Comparison of ENCODE assay signal across 8 cellular contexts in the genomic region with DNA sequence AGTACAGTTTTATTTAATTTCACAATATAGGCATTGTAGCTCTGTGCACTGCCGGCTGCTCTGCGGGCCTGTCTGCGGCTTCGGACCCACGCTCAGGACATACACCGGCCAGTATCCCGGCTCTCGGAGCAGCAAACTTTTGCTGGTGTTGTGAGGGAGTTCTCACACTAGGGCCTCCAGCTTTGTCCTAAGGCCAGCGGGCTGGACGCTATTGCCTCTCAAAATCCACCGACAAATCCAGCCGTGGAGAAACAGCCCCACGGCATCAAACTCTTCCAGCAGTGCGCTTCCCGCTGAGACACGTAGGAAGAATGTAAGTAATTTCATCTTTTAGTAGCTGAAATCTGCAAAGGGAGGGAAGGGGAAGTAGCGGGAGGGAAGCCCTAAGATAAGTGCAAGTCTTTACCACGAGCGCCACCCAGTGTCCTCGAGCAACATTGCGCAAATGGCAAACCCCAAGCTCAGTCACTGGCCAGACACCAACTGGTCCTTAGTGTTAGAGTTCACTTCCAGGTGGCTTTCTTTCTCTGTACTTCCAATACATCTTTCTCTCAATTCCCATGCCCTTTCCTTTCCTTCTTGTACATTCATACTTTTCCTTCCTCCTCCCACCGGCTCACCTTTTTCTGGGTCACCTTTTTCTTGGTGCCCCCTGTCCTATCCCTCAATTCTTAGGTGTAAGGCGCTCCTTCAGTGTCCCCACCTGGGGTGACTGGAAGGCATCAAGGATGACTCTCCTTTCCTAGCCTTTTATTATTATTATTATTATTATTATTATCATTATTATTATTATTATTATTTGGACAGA. TPM values are rescaled to one million over a fixed set of nuclear protein-coding genes. Genes with fewer than 3 reads are reported as not detected.
DNase-seq lines count a peak whose midpoint lies in the region; FAIRE-seq and TF ChIP-seq lines count a peak whose summit lies in the region.

No MANE protein-coding gene starts in this region.

- H3K27me3 Mint-ChIP-seq in activated T-helper 2 cell treated with anti-CD3 and anti-CD28 coated beads, Interferon-gamma antibody, Interleukin-2, Interleukin-4, amounts not matched to agents 10 μg/mL and 5 μg/mL and 100 μg/mL, durations not matched to agents 14 hours and 24 hours and 36 hours (ENCODE audit: low read depth): peaks cover 64% of the 10 kb centered on the region

- intact Hi-C loops in activated T-helper 2 cell treated with anti-CD3 and anti-CD28 coated beads, Interferon-gamma antibody, Interleukin-2, Interleukin-4, amounts not matched to agents 10 μg/mL and 5 μg/mL and 100 μg/mL, durations not matched to agents 14 hours and 24 hours and 36 hours (cut with micrococcal nuclease): loop anchor here (1.0 to 10.0 kb wide), 5 partner anchors 612 to 1587 kb away; a partner anchor contains a TSS
- intact Hi-C loops in testis (cut with DNase I; ENCODE audit: low total_unique reads): no loop called here

- H3K9me3 Mint-ChIP-seq in activated T-helper 2 cell treated with anti-CD3 and anti-CD28 coated beads, Interferon-gamma antibody, Interleukin-2, Interleukin-4, amounts not matched to agents 10 μg/mL and 5 μg/mL and 100 μg/mL, durations not matched to agents 14 hours and 24 hours and 36 hours: no peaks in the 10 kb centered on the region

- no CpG with 5 or more reads among the region's 23 CpGs for WGBS in neuronal stem cell (ENCODE audit: extremely low coverage in 2 of 2, insufficient read length in 2 of 2, insufficient replicate concordance in 1 of 2), 2 donors
- WGBS in testis, 2 donors: 4 to 7% methylated on average over 21 to 23 of the region's 23 CpGs

- H3K79me1 ChIP-seq in neuronal stem cell (ENCODE audit: low read depth, low read length): no peaks in the 10 kb centered on the region

- H3K4me1 ChIP-seq in neuronal stem cell (ENCODE audit: control insufficient read depth in 2 of 2, insufficient read depth in 1 of 2, low read depth in 1 of 2, low read length in 2 of 2): peaks cover 0 to 14% of the 10 kb centered on the region in 2 donors
- peaks cover 18% of the 10 kb centered on the region for H3K4me1 ChIP-seq in testis

- peak overlapping the region; percentile 76 for H3K4me2 ChIP-seq in neuronal stem cell (ENCODE audit: insufficient read depth, low read length, poor library complexity, severe bottlenecking)

- peak overlapping the region; percentile 31 for H3K4me3 ChIP-seq in fibroblast of villous mesenchyme (ENCODE audit: low read depth, low read length)
- peak overlapping the region in 1 of 2 donors; percentile 70 for H3K4me3 ChIP-seq in neuronal stem cell (ENCODE audit: low read length in 2 of 2)
- H3K4me3 ChIP-seq in testis: peak overlapping the region; percentile 2 to 11

- H3K23ac ChIP-seq in neuronal stem cell (ENCODE audit: low read depth, low read length, poor library complexity): no peak overlapping the region

- H4K91ac ChIP-seq in neuronal stem cell (ENCODE audit: low read depth, low read length, poor library complexity): no peak overlapping the region

- peak; percentile 76 for FAIRE-seq in D721Med (lab: Jason Lieb, UNC)
- FAIRE-seq in RCC 7860 (lab: Jason Lieb, UNC): no peak

- peak overlapping the region; percentile 63 for H3K4me3 Mint-ChIP-seq in activated T-helper 2 cell treated with anti-CD3 and anti-CD28 coated beads, Interferon-gamma antibody, Interleukin-2, Interleukin-4, amounts not matched to agents 10 μg/mL and 5 μg/mL and 100 μg/mL, durations not matched to agents 14 hours and 24 hours and 36 hours (ENCODE audit: low read depth)

- H3K4me1 Mint-ChIP-seq in activated T-helper 2 cell treated with anti-CD3 and anti-CD28 coated beads, Interferon-gamma antibody, Interleukin-2, Interleukin-4, amounts not matched to agents 10 μg/mL and 5 μg/mL and 100 μg/mL, durations not matched to agents 14 hours and 24 hours and 36 hours (ENCODE audit: low read depth): peaks cover 16% of the 10 kb centered on the region

- H2AFZ ChIP-seq in neuronal stem cell (ENCODE audit: low read length): peak overlapping the region; percentile 66

- H2BK12ac ChIP-seq in neuronal stem cell (ENCODE audit: low read length): no peak overlapping the region

- H3K36me3 ChIP-seq in neuronal stem cell (replicated peaks in 1 of 2; ENCODE audit: control insufficient read depth in 2 of 2, insufficient read depth in 2 of 2, low read length in 2 of 2) (peaks cover 0 to 2% of the 10 kb centered on the region in 2 donors), testis (ENCODE audit: low read depth, missing control alignments) (no peaks in the 10 kb centered on the region)

- H2BK15ac ChIP-seq in neuronal stem cell (ENCODE audit: low read length): no peak overlapping the region

- no peak overlapping the region for H3K14ac ChIP-seq in neuronal stem cell (ENCODE audit: low read length)

- H2AK5ac ChIP-seq in neuronal stem cell (ENCODE audit: low read depth, low read length): no peak overlapping the region

- DNase-seq in D721Med (ENCODE audit: insufficient read length, low spot score): no peak
- DNase-seq in GM20000 (ENCODE audit: low spot score): peak; percentile 86
- peak; percentile 71 for DNase-seq in HT1080 (ENCODE audit: low read depth)
- DNase-seq in RCC 7860 (ENCODE audit: low spot score): peak; percentile 62
- DNase-seq in activated T-helper 2 cell treated with anti-CD3 and anti-CD28 coated beads, Interferon-gamma antibody, Interleukin-2, Interleukin-4, amounts not matched to agents 10 μg/mL and 5 μg/mL and 100 μg/mL, durations not matched to agents 14 hours and 24 hours and 36 hours (ENCODE audit: low spot score): peak; percentile 48
- peak; percentile 84 for DNase-seq in fibroblast of villous mesenchyme (ENCODE audit: low read depth)
- peak; percentile 81 for DNase-seq in neuronal stem cell (ENCODE audit: low spot score)
- peak; percentile 86 for DNase-seq in testis

- no peak for TF ChIP-seq POLR2A in testis (IDR thresholded peaks at IDR 0.05)

- no peak overlapping the region for H3K9ac ChIP-seq in neuronal stem cell (ENCODE audit: low read depth, low read length, poor library complexity)

- no peak overlapping the region for H3K18ac ChIP-seq in neuronal stem cell (ENCODE audit: low read length)

- no peak overlapping the region for H4K8ac ChIP-seq in neuronal stem cell (ENCODE audit: low read depth, low read length)

- H3K27ac ChIP-seq in neuronal stem cell (replicated peaks; ENCODE audit: low read length) (no peak overlapping the region), testis (no peak overlapping the region)

- H3K9me3 ChIP-seq in neuronal stem cell (replicated peaks in 1 of 2; ENCODE audit: control insufficient read depth in 2 of 2, insufficient read depth in 1 of 2, low read depth in 1 of 2, low read length in 2 of 2) (no peaks in the 10 kb centered on the region), testis (no peaks in the 10 kb centered on the region)

- H2BK5ac ChIP-seq in neuronal stem cell (ENCODE audit: low read length): no peak overlapping the region

- TF ChIP-seq CTCF in D721Med (IDR thresholded peaks at IDR 0.05; ENCODE audit: insufficient read depth, missing control alignments) (peak; percentile 91), GM20000 (IDR thresholded peaks at IDR 0.05; ENCODE audit: extremely low read depth, missing control alignments) (peak; percentile 75), fibroblast of villous mesenchyme (IDR thresholded peaks at IDR 0.05; ENCODE audit: insufficient read depth, low read depth, low read length) (peak; percentile 94), testis (IDR thresholded peaks at IDR 0.05) (peak; percentile 59 to 85 (median 83))

- H3K4ac ChIP-seq in neuronal stem cell (ENCODE audit: low read length): no peak overlapping the region

- H3K27me3 ChIP-seq in neuronal stem cell (ENCODE audit: control insufficient read depth in 3 of 3, insufficient read depth in 3 of 3, low read depth in 1 of 3, low read length in 3 of 3) (peaks cover 20 to 79% (median 47%) of the 10 kb centered on the region in 3 experiments), testis (no peaks in the 10 kb centered on the region)

- no peak overlapping the region for H2BK120ac ChIP-seq in neuronal stem cell (ENCODE audit: low read depth, low read length)

- no peak overlapping the region for H3K27ac Mint-ChIP-seq in activated T-helper 2 cell treated with anti-CD3 and anti-CD28 coated beads, Interferon-gamma antibody, Interleukin-2, Interleukin-4, amounts not matched to agents 10 μg/mL and 5 μg/mL and 100 μg/mL, durations not matched to agents 14 hours and 24 hours and 36 hours

- peaks cover 3% of the 10 kb centered on the region for H3K36me3 Mint-ChIP-seq in activated T-helper 2 cell treated with anti-CD3 and anti-CD28 coated beads, Interferon-gamma antibody, Interleukin-2, Interleukin-4, amounts not matched to agents 10 μg/mL and 5 μg/mL and 100 μg/mL, durations not matched to agents 14 hours and 24 hours and 36 hours (ENCODE audit: low read depth)

RNA-seq across cellular contexts. Expression of a gene that starts 3.0 kb away (rescaled TPM):
- total RNA-seq in HT1080 (2014; rRNA removed; shearing (Covaris generic)): 0.23 and 1.3 TPM in 2 replicates
- polyA plus RNA-seq in HT1080 (2015; cell fraction: cytosol; rRNA removed): 2.1 and 2.3 TPM in 2 replicates
- polyA plus RNA-seq in HT1080 (2015; cell fraction: nucleus; rRNA removed): 1.8 and 4.2 TPM in 2 replicates
- total RNA-seq in activated T-helper 2 cell treated with anti-CD3 and anti-CD28 coated beads, Interferon-gamma antibody, Interleukin-2, Interleukin-4, amounts not matched to agents 10 μg/mL and 5 μg/mL and 100 μg/mL, durations not matched to agents 14 hours and 24 hours and 36 hours: not detected in 2 replicates
- total RNA-seq in fibroblast of villous mesenchyme: not detected in 2 replicates
- polyA plus RNA-seq in neuronal stem cell (2013, experiment 1 of 2): 5.1 TPM
- polyA plus RNA-seq in neuronal stem cell (2013, experiment 2 of 2): 4.3 TPM
- total RNA-seq in testis: 1 to 10 TPM; 2.3 to 2.6 TPM
- 1.3 TPM for polyA plus RNA-seq in testis (ENCODE audit: insufficient read depth, low read depth, low replicate concordance)

RNA-seq across cellular contexts. Expression of a gene that starts 22.3 kb away (rescaled TPM):
- total RNA-seq in HT1080 (2014; rRNA removed; shearing (Covaris generic)): 0.45 and 0.80 TPM in 2 replicates
- polyA plus RNA-seq in HT1080 (2015; cell fraction: cytosol; rRNA removed): 1.5 and 2.1 TPM in 2 replicates
- polyA plus RNA-seq in HT1080 (2015; cell fraction: nucleus; rRNA removed): 4.2 and 6.5 TPM in 2 replicates
- total RNA-seq in activated T-helper 2 cell treated with anti-CD3 and anti-CD28 coated beads, Interferon-gamma antibody, Interleukin-2, Interleukin-4, amounts not matched to agents 10 μg/mL and 5 μg/mL and 100 μg/mL, durations not matched to agents 14 hours and 24 hours and 36 hours: not detected in 2 replicates
- total RNA-seq in fibroblast of villous mesenchyme: not detected in 2 replicates
- 0.52 TPM for polyA plus RNA-seq in neuronal stem cell (2013, experiment 1 of 2)
- 0.66 TPM for polyA plus RNA-seq in neuronal stem cell (2013, experiment 2 of 2)
- 10 to 100 TPM in 1 of 2 donors, 1 to 10 TPM in 1; 7.3 to 10.1 TPM for total RNA-seq in testis
- 6.6 TPM for polyA plus RNA-seq in testis (ENCODE audit: insufficient read depth, low read depth, low replicate concordance)
